29 cellular contexts compared by ENCODE assay signal in genomic region chr17:69042308-69042707, GRCh38.
"Had no signal": no experiment of that assay in that cellular context is flagged by ENCODE, and none has a peak within 500 bp of the region (broad histone marks: within the 10 kb centered on the region; RNA-seq: fewer than 3 reads in every experiment).

No MANE protein-coding gene starts in this region.

- ATAC-seq: effector memory CD8-positive, alpha-beta T cell; heart right ventricle; left lung; lower lobe of right lung; natural killer cell; stimulated activated naive CD8-positive, alpha-beta T cell treated with anti-CD3 and anti-CD28 coated beads, Interleukin-15, Interleukin-2, amounts not matched to agents 100 U/mL and 50 U/mL, for 24 hours had no signal

- FAIRE-seq: astrocyte, urothelium cell line had no signal

- H3K27me3 ChIP-seq: heart right ventricle, left lung, neural progenitor cell, right atrium auricular region, spleen had no signal

- H3K4me2 ChIP-seq: neural progenitor cell had no signal

- H3K79me2 ChIP-seq: parathyroid adenoma had no signal

- H2AFZ ChIP-seq: neural progenitor cell, parathyroid adenoma had no signal

- H3K4me1 ChIP-seq: neural progenitor cell, parathyroid adenoma had no signal

- H3K27ac ChIP-seq: heart right ventricle, left lung, lower lobe of right lung, neural progenitor cell, parathyroid adenoma, right atrium auricular region, spleen, thoracic aorta had no signal

- H3K9me3 ChIP-seq: lower lobe of right lung had no signal

- H3K4me3 ChIP-seq: heart right ventricle, left lung, lower lobe of right lung, neural progenitor cell, right atrium auricular region, spleen, thoracic aorta had no signal

- DNase-seq: activated CD4-positive, alpha-beta memory T cell treated with anti-CD3 and anti-CD28 coated beads, Interleukin-2, amount 10 ng/mL, durations not matched to agents 7 days and 5 days; activated CD4-positive, alpha-beta T cell treated with anti-CD3 and anti-CD28 coated beads, Interleukin-2, amount 10 ng/mL, durations not matched to agents 7 days and 5 days; activated CD4-positive, CD25-positive, alpha-beta regulatory T cell treated with anti-CD3 and anti-CD28 coated beads, Interleukin-2, amount 50 U/mL, for 72 hours; activated CD8-positive, alpha-beta memory T cell treated with anti-CD3 and anti-CD28 coated beads, Interleukin-2, amount 50 U/mL, for 48 hours; activated gamma-delta T cell treated with Interleukin-2 at 50 U/mL for 16 hours; activated naive CD4-positive, alpha-beta T cell treated with anti-CD3 and anti-CD28 coated beads, Interleukin-2, amount 50 U/mL, for 16 hours; activated T-cell treated with anti-CD3 and anti-CD28 coated beads, Interleukin-2, amount 50 U/mL, for 24 hours; amniotic stem cell; caudate nucleus; cortex of kidney; effector memory CD8-positive, alpha-beta T cell; heart right ventricle; kidney glomerular epithelial cell; left lung; lower lobe of right lung; mesenchymal stem cell; natural killer cell; occipital lobe; spleen; stimulated activated CD4-positive, alpha-beta T cell treated with anti-CD3 and anti-CD28 coated beads, Interleukin-2, amount 100 ng/mL, for 48 hours; stimulated activated naive CD8-positive, alpha-beta T cell treated with anti-CD3 and anti-CD28 coated beads, Interleukin-15, Interleukin-2, amounts not matched to agents 100 U/mL and 50 U/mL, for 24 hours; T-helper 2 cell; trophoblast cell had no signal

- H3K36me3 ChIP-seq: left lung, neural progenitor cell, spleen, thoracic aorta had no signal
